ENCODE assay signal across 15 cellular contexts in the genomic region with DNA sequence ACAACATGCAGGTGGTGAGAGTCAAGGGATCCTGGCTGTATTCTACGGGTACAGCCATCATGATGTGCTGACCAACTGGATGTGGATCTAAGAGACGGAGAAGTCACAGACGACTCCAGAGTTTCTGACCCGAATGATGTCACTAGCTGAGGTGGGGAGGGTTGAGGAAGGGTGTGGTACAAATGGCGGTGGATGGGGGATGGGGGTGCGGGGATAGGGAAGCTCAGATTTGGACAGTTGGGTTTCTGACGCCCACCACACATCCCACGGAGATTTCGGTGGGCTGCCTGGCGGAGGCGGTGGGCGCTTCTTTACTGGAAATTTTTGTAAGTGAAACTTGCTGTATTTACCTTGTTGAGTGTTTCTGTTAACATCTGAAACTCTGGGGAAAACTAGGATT.
"Had no signal": no experiment of that assay in that cellular context is flagged by ENCODE, and none has a peak within 500 bp of the region (broad histone marks: within the 10 kb centered on the region; RNA-seq: fewer than 3 reads in every experiment).

No MANE protein-coding gene starts in this region.

- H3K27ac ChIP-seq: cardiac muscle cell, esophagus muscularis mucosa, parathyroid adenoma, thyroid gland, vagina had no signal

- H3K9me3 ChIP-seq: esophagus muscularis mucosa, SK-N-SH, thyroid gland, vagina had no signal

- DNase-seq: activated CD4-positive, alpha-beta T cell treated with anti-CD3 and anti-CD28 coated beads, Interleukin-2, amount 10 ng/mL, durations not matched to agents 24 days and 14 days; activated CD4-positive, CD25-positive, alpha-beta regulatory T cell; activated CD8-positive, alpha-beta memory T cell treated with anti-CD3 and anti-CD28 coated beads, Interleukin-2, amount 50 U/mL, for 48 hours; activated T-cell treated with anti-CD3 and anti-CD28 coated beads, Interleukin-2, amount 50 U/mL, for 72 hours; hippocampal formation; left ventricle myocardium superior; mesenchymal stem cell; stimulated activated CD4-positive, alpha-beta T cell treated with anti-CD3 and anti-CD28 coated beads, Interleukin-1b, Interleukin-23, amount 100 ng/mL, for 48 hours; T-helper 1 cell; thyroid gland had no signal

- ATAC-seq: activated T-cell treated with anti-CD3 and anti-CD28 coated beads, Interleukin-2, amount 50 U/mL, for 72 hours; left ventricle myocardium superior had no signal

- H3K9me3 Mint-ChIP-seq: activated CD4-positive, alpha-beta T cell treated with anti-CD3 and anti-CD28 coated beads, Interleukin-2, amount 10 ng/mL, durations not matched to agents 24 days and 14 days; activated T-cell treated with anti-CD3 and anti-CD28 coated beads, Interleukin-2, amount 50 U/mL, for 72 hours had no signal

- H3K4me1 ChIP-seq: parathyroid adenoma had no signal

- H3K27me3 ChIP-seq: vagina had no signal

- H3K4me3 ChIP-seq: thyroid gland had no signal

- H3K27ac Mint-ChIP-seq: activated CD4-positive, alpha-beta T cell treated with anti-CD3 and anti-CD28 coated beads, Interleukin-2, amount 10 ng/mL, durations not matched to agents 24 days and 14 days; activated T-cell treated with anti-CD3 and anti-CD28 coated beads, Interleukin-2, amount 50 U/mL, for 72 hours had no signal

- H3K36me3 ChIP-seq: cardiac muscle cell, esophagus muscularis mucosa, thyroid gland, vagina had no signal
